ENCODE assay signal across 8 cellular contexts in the genomic region with DNA sequence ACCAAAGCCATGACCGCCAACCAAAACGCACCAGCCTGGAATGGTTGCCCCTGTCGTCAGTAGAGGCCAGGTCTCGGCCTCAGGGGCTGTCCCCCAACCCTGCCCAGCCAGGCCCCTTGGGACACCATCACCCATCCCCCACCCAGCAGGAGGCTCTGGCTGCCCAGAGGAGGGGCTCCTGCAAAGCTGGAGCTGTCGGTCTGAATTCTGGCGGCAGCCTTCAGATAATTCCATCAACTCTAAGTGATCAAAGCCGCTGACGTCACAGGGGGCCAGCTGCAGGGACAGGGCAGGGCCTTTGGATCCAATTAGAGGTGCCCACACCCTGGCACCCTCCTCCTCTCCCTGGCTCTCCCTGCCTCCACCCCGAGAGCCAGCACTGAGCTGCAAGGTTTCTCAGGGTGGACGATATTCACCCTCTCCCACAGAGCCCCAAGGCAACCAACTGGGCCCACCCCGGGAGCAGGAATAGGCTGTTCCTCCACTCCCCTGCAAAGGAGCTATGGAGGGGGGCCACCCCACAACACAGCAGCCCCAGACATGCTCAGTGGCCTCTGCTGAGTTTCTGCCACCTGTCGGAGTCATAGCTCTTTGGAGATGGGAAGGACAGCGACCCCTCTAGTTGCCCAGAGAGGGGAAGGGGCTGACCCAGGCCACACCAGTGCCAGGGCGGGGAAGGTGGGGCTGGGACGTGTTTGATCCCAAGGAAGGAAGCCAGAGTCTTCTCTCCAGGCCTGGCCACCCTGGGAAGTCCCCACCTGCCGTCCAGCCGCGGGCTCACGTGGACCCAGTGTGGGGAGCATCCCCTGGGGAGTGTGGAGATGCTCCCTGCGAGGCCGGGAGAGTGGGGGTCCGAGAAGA.
A peak's percentile ranks its signal among the peaks of the same experiment; 100 is the strongest.
DNase-seq lines count a peak whose midpoint lies in the region; ATAC-seq and TF ChIP-seq lines count a peak whose summit lies in the region.

No MANE protein-coding gene starts in this region.

- H3K27ac Mint-ChIP-seq in activated naive CD8-positive, alpha-beta T cell treated with anti-CD3 and anti-CD28 coated beads, Interleukin-2, amount 10 ng/mL, durations not matched to agents 7 days and 5 days = no peak overlapping the region
- H3K27ac Mint-ChIP-seq in activated naive CD8-positive, alpha-beta T cell treated with anti-CD3 and anti-CD28 coated beads for 36 hours = no peak overlapping the region

- H3K4me3 Mint-ChIP-seq in activated naive CD8-positive, alpha-beta T cell treated with anti-CD3 and anti-CD28 coated beads, Interleukin-2, amount 10 ng/mL, durations not matched to agents 7 days and 5 days = peak overlapping the region; percentile 56
- H3K4me3 Mint-ChIP-seq in activated naive CD8-positive, alpha-beta T cell treated with anti-CD3 and anti-CD28 coated beads for 36 hours = no peak overlapping the region

- no peak for TF ChIP-seq EP300 in transverse colon (IDR thresholded peaks at IDR 0.05; ENCODE audit: low read depth)

- TF ChIP-seq POLR2A in lower leg skin (IDR thresholded peaks at IDR 0.05) (no peak), transverse colon (IDR thresholded peaks at IDR 0.05) (no peak)

- no peaks in the 10 kb centered on the region for H3K36me3 ChIP-seq in transverse colon

- H3K27ac ChIP-seq in transverse colon = peak overlapping the region in 2 of 4 donors; percentile 18 to 31

- POLR2A ChIA-PET in activated naive CD8-positive, alpha-beta T cell treated with anti-CD3 and anti-CD28 coated beads, Interleukin-2, amount 10 ng/mL, durations not matched to agents 7 days and 5 days (lab: Charles Lee) = interaction anchor here (1.2 to 1.6 kb wide), 3 partner anchors 78 to 115 kb away, joined by 4 to 5 read pairs (median 4); a partner anchor contains a TSS

- DNase-seq in activated naive CD8-positive, alpha-beta T cell treated with anti-CD3 and anti-CD28 coated beads, Interleukin-2, amount 10 ng/mL, durations not matched to agents 7 days and 5 days = no peak
- no peak for DNase-seq in activated naive CD8-positive, alpha-beta T cell treated with anti-CD3 and anti-CD28 coated beads for 36 hours
- DNase-seq in activated CD4-positive, alpha-beta T cell treated with anti-CD3 and anti-CD28 coated beads, Interleukin-2, amount 50 U/mL, for 1 hour = peak; percentile 25
- peak; percentile 18 to 90 for DNase-seq in lower leg skin (ENCODE audit: low spot score in 2 of 2)
- no peak for DNase-seq in transverse colon

- H3K27me3 Mint-ChIP-seq in activated naive CD8-positive, alpha-beta T cell treated with anti-CD3 and anti-CD28 coated beads, Interleukin-2, amount 10 ng/mL, durations not matched to agents 7 days and 5 days = no peaks in the 10 kb centered on the region
- H3K27me3 Mint-ChIP-seq in activated naive CD8-positive, alpha-beta T cell treated with anti-CD3 and anti-CD28 coated beads for 36 hours = no peaks in the 10 kb centered on the region

- no peaks in the 10 kb centered on the region for H3K9me3 ChIP-seq in transverse colon

- intact Hi-C loops in lower leg skin (cut with DNase I; ENCODE audit: low total_unique reads) (loop anchor here (5.0 kb wide), 1 partner anchor 478 kb away; no protein-coding TSS in a partner anchor), transverse colon (cut with DNase I; ENCODE audit: low total_unique reads) (loop anchor here (5.0 kb wide), 1 partner anchor 478 kb away; no protein-coding TSS in a partner anchor)

- peaks cover 5% of the 10 kb centered on the region for H3K4me1 Mint-ChIP-seq in activated naive CD8-positive, alpha-beta T cell treated with anti-CD3 and anti-CD28 coated beads, Interleukin-2, amount 10 ng/mL, durations not matched to agents 7 days and 5 days
- peaks cover 17% of the 10 kb centered on the region for H3K4me1 Mint-ChIP-seq in activated naive CD8-positive, alpha-beta T cell treated with anti-CD3 and anti-CD28 coated beads for 36 hours

- WGBS in lower leg skin, 2 donors = 39 to 41% methylated on average over 14 to 17 of the region's 22 CpGs
- 50% methylated on average over 15 of the region's 22 CpGs; no CpG with 5 or more reads in 1 of the 2 donors for WGBS in transverse colon (ENCODE audit: low coverage in 1 of 2), 2 donors

- H3K27me3 ChIP-seq in transverse colon = peaks cover 49% of the 10 kb centered on the region

- ATAC-seq in activated naive CD8-positive, alpha-beta T cell treated with anti-CD3 and anti-CD28 coated beads, Interleukin-2, amount 10 ng/mL, durations not matched to agents 7 days and 5 days (ENCODE audit: low read depth) = no peak
- no peak for ATAC-seq in HG02840 (IDR thresholded peaks at IDR 0.05; ENCODE audit: low FRiP score, unreplicated experiment)
- ATAC-seq in GM18520 (IDR thresholded peaks at IDR 0.05; ENCODE audit: unreplicated experiment) = no peak
- ATAC-seq in GM19035 (IDR thresholded peaks at IDR 0.05; ENCODE audit: unreplicated experiment) = no peak

- no peaks in the 10 kb centered on the region for H3K36me3 Mint-ChIP-seq in activated naive CD8-positive, alpha-beta T cell treated with anti-CD3 and anti-CD28 coated beads, Interleukin-2, amount 10 ng/mL, durations not matched to agents 7 days and 5 days
- H3K36me3 Mint-ChIP-seq in activated naive CD8-positive, alpha-beta T cell treated with anti-CD3 and anti-CD28 coated beads for 36 hours = no peaks in the 10 kb centered on the region

- TF ChIP-seq CTCF in lower leg skin (IDR thresholded peaks at IDR 0.05) (no peak), transverse colon (IDR thresholded peaks at IDR 0.05) (no peak)

- in situ Hi-C loops in transverse colon (cut with MboI; ENCODE audit: low pct_ligation_motif_present in 1 of 4, low pct_unique_long_range_greater_than_20kb in 1 of 4, low sequenced_read_pairs in 3 of 4) = no loop called here

- no peak overlapping the region for H3K4me3 ChIP-seq in lower leg skin (ENCODE audit: low read depth, poor library complexity, severe bottlenecking)
- peak overlapping the region in 3 of 4 donors; percentile 67 to 70 (median 69) for H3K4me3 ChIP-seq in transverse colon

- H3K4me1 ChIP-seq in transverse colon = peaks cover 0 to 18% (median 15%) of the 10 kb centered on the region in 4 donors

- H3K9me3 Mint-ChIP-seq in activated naive CD8-positive, alpha-beta T cell treated with anti-CD3 and anti-CD28 coated beads, Interleukin-2, amount 10 ng/mL, durations not matched to agents 7 days and 5 days = no peaks in the 10 kb centered on the region
- H3K9me3 Mint-ChIP-seq in activated naive CD8-positive, alpha-beta T cell treated with anti-CD3 and anti-CD28 coated beads for 36 hours = no peaks in the 10 kb centered on the region

Comparison
In these comparisons a context has a peak if more than half of its experiments do, and no peak if none do; other contexts are left out.
1. DNase-seq: peak in activated CD4-positive, alpha-beta T cell treated with anti-CD3 and anti-CD28 coated beads, Interleukin-2, amount 50 U/mL, for 1 hour (single experiment) and lower leg skin (2 of 2); none in activated naive CD8-positive, alpha-beta T cell treated with anti-CD3 and anti-CD28 coated beads, Interleukin-2, amount 10 ng/mL, durations not matched to agents 7 days and 5 days (single experiment), activated naive CD8-positive, alpha-beta T cell treated with anti-CD3 and anti-CD28 coated beads for 36 hours (single experiment) and transverse colon (single experiment).